1 cellular context compared by ENCODE assay signal in the genomic region with DNA sequence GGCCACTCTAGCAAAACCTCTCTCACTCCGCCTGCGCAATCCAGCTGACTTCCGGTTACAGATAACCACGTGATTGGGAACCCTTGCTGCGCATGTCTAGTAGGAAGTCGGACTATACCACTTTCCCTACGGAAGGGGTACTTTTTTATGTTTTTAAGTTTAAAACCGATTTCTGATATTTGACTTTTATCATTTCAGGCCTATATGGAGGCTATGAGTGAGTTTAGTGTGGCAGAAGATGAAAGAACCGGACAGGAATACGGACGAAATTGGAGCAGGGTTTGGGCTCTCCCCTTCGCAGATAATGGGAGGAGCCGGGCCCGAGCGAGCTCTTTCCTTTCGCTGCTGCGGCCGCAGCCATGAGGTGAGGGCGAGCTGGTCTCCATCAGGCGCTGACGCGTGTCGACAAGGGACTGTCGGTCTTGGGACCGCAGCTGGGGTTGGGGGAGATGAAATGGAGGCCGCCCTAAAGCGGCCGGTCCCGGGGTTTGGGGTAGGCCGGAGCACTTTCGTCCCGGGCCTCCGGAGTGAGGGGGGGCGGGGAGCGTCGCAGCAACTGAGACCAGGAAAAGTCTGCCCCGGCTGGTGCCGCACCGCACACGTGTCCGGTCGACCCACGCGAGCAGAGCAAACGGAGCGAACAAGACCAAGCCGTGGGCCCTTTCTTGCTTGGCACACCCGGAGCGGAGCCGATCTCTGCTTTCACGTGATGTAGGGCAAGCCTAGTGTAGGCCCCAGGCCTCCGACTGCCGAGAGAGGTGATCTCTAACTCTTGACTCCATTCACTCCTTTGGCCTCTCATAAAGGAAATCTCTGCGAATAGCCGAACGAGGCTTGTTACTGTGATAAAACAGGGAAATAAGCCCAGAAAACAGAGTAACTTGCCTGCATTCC.
TF ChIP-seq lines count a peak whose summit lies in the region.

A gene (plus strand): TSS at position 298 of the 894 bp plus-strand sequence. CDS start 62 bp downstream, at position 360.

TF ChIP-seq in K562, 482 proteins besides CTCF, POLR2A, EP300 and RAD21 (continued from another document and continues in another):
- TF ChIP-seq, protein P1, sequence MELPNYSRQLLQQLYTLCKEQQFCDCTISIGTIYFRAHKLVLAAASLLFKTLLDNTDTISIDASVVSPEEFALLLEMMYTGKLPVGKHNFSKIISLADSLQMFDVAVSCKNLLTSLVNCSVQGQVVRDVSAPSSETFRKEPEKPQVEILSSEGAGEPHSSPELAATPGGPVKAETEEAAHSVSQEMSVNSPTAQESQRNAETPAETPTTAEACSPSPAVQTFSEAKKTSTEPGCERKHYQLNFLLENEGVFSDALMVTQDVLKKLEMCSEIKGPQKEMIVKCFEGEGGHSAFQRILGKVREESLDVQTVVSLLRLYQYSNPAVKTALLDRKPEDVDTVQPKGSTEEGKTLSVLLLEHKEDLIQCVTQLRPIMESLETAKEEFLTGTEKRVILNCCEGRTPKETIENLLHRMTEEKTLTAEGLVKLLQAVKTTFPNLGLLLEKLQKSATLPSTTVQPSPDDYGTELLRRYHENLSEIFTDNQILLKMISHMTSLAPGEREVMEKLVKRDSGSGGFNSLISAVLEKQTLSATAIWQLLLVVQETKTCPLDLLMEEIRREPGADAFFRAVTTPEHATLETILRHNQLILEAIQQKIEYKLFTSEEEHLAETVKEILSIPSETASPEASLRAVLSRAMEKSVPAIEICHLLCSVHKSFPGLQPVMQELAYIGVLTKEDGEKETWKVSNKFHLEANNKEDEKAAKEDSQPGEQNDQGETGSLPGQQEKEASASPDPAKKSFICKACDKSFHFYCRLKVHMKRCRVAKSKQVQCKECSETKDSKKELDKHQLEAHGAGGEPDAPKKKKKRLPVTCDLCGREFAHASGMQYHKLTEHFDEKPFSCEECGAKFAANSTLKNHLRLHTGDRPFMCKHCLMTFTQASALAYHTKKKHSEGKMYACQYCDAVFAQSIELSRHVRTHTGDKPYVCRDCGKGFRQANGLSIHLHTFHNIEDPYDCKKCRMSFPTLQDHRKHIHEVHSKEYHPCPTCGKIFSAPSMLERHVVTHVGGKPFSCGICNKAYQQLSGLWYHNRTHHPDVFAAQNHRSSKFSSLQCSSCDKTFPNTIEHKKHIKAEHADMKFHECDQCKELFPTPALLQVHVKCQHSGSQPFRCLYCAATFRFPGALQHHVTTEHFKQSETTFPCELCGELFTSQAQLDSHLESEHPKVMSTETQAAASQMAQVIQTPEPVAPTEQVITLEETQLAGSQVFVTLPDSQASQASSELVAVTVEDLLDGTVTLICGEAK (IDR thresholded peaks at IDR 0.05) = peak; percentile 80
- TF ChIP-seq, protein P1 (CRISPR knock-in tag; IDR thresholded peaks at IDR 0.05) = no peak
- TF ChIP-seq ZNF695 (CRISPR knock-in tag; IDR thresholded peaks at IDR 0.05) = no peak
- TF ChIP-seq FUS (optimal IDR thresholded peaks at IDR 0.05; ENCODE audit: low read depth, low read length) = no peak
- TF ChIP-seq RBM39 (optimal IDR thresholded peaks at IDR 0.05; ENCODE audit: low read depth, low read length) = peak; percentile 65
- no peak for TF ChIP-seq RBM34 (IDR thresholded peaks at IDR 0.05; ENCODE audit: borderline replicate concordance, insufficient read depth, low read length)
- peak; percentile 97 for TF ChIP-seq RBFOX2 (IDR thresholded peaks at IDR 0.05; ENCODE audit: low read depth, low read length)
- TF ChIP-seq, protein P2, sequence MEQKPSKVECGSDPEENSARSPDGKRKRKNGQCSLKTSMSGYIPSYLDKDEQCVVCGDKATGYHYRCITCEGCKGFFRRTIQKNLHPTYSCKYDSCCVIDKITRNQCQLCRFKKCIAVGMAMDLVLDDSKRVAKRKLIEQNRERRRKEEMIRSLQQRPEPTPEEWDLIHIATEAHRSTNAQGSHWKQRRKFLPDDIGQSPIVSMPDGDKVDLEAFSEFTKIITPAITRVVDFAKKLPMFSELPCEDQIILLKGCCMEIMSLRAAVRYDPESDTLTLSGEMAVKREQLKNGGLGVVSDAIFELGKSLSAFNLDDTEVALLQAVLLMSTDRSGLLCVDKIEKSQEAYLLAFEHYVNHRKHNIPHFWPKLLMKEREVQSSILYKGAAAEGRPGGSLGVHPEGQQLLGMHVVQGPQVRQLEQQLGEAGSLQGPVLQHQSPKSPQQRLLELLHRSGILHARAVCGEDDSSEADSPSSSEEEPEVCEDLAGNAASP (IDR thresholded peaks at IDR 0.05) = no peak
- TF ChIP-seq XRCC5 (IDR thresholded peaks at IDR 0.05; ENCODE audit: low read depth, low read length) = no peak
- TF ChIP-seq HNRNPL (IDR thresholded peaks at IDR 0.05; ENCODE audit: low read depth, low read length) = 0 out of 2 replicates have a peak, but pooled peaks have one; percentile 36
- no peak for TF ChIP-seq MEF2D (tag; conservative IDR thresholded peaks at IDR 0.05; ENCODE audit: low read depth)
- TF ChIP-seq, protein P3, sequence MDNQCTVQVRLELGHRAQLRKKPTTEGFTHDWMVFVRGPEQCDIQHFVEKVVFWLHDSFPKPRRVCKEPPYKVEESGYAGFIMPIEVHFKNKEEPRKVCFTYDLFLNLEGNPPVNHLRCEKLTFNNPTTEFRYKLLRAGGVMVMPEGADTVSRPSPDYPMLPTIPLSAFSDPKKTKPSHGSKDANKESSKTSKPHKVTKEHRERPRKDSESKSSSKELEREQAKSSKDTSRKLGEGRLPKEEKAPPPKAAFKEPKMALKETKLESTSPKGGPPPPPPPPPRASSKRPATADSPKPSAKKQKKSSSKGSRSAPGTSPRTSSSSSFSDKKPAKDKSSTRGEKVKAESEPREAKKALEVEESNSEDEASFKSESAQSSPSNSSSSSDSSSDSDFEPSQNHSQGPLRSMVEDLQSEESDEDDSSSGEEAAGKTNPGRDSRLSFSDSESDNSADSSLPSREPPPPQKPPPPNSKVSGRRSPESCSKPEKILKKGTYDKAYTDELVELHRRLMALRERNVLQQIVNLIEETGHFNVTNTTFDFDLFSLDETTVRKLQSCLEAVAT (IDR thresholded peaks at IDR 0.05) = no peak
- TF ChIP-seq KHSRP (IDR thresholded peaks at IDR 0.05) = no peak
- no peak for TF ChIP-seq NFE2L1 (tag; IDR thresholded peaks at IDR 0.05; ENCODE audit: borderline replicate concordance, low read depth)
- peak; percentile 86 for TF ChIP-seq KDM5B (IDR thresholded peaks at IDR 0.05; ENCODE audit: insufficient replicate concordance, low read depth, low read length)
- TF ChIP-seq, protein P4, sequence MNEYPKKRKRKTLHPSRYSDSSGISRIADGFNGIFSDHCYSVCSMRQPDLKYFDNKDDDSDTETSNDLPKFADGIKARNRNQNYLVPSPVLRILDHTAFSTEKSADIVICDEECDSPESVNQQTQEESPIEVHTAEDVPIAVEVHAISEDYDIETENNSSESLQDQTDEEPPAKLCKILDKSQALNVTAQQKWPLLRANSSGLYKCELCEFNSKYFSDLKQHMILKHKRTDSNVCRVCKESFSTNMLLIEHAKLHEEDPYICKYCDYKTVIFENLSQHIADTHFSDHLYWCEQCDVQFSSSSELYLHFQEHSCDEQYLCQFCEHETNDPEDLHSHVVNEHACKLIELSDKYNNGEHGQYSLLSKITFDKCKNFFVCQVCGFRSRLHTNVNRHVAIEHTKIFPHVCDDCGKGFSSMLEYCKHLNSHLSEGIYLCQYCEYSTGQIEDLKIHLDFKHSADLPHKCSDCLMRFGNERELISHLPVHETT (CRISPR knock-in tag; conservative IDR thresholded peaks at IDR 0.05 in 1 of 2, IDR thresholded peaks at IDR 0.05 in 1 of 2) = 0 out of 4 replicates have a peak, but pooled peaks of 1 of the 2 experiments have one; percentile 2
- peak; percentile 83 for TF ChIP-seq SMAD1 (IDR thresholded peaks at IDR 0.05; ENCODE audit: low read depth, low read length, partially characterized antibody)
- TF ChIP-seq, protein P5, sequence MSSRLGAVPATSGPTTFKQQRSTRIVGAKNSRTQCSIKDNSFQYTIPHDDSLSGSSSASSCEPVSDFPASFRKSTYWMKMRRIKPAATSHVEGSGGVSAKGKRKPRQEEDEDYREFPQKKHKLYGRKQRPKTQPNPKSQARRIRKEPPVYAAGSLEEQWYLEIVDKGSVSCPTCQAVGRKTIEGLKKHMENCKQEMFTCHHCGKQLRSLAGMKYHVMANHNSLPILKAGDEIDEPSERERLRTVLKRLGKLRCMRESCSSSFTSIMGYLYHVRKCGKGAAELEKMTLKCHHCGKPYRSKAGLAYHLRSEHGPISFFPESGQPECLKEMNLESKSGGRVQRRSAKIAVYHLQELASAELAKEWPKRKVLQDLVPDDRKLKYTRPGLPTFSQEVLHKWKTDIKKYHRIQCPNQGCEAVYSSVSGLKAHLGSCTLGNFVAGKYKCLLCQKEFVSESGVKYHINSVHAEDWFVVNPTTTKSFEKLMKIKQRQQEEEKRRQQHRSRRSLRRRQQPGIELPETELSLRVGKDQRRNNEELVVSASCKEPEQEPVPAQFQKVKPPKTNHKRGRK (tag; IDR thresholded peaks at IDR 0.05) = no peak
- no peak for TF ChIP-seq ZNF274 (IDR thresholded peaks at IDR 0.05; ENCODE audit: borderline replicate concordance, low read depth, low read length)
- TF ChIP-seq TAF1 (IDR thresholded peaks at IDR 0.05; ENCODE audit: control insufficient read depth, extremely low read depth, insufficient read depth, low read length, severe bottlenecking) = peak; percentile 94
- no peak for TF ChIP-seq SRSF9 (IDR thresholded peaks at IDR 0.05; ENCODE audit: borderline replicate concordance, low read depth, low read length)
- TF ChIP-seq FOXK2 (conservative IDR thresholded peaks at IDR 0.05 in 1 of 2, IDR thresholded peaks at IDR 0.05 in 1 of 2; ENCODE audit: low read depth in 2 of 2) = peak; percentile 81 to 100
- peak; percentile 97 for TF ChIP-seq POLR2G (IDR thresholded peaks at IDR 0.05; ENCODE audit: low read depth, low read length)
- peak; percentile 82 for TF ChIP-seq MTA3 (IDR thresholded peaks at IDR 0.05; ENCODE audit: borderline replicate concordance)
- TF ChIP-seq POLR2H (tag; IDR thresholded peaks at IDR 0.05; ENCODE audit: low read depth) = peak; percentile 91
- TF ChIP-seq ZNF551 (CRISPR knock-in tag; IDR thresholded peaks at IDR 0.05) = no peak
- TF ChIP-seq HMG20B (CRISPR knock-in tag; IDR thresholded peaks at IDR 0.05) = no peak
- 0 out of 4 replicates have a peak, but pooled peaks of 1 of the 2 experiments have one; percentile 54 for TF ChIP-seq MAZ (CRISPR knock-in tag; conservative IDR thresholded peaks at IDR 0.05 in 1 of 2, IDR thresholded peaks at IDR 0.05 in 1 of 2)
- TF ChIP-seq CTBP1 (IDR thresholded peaks at IDR 0.05; ENCODE audit: borderline replicate concordance) = peak; percentile 42; the same call in 1 of the 2 replicates
- TF ChIP-seq L3MBTL2 (IDR thresholded peaks at IDR 0.05) = peak; percentile 61
- no peak for TF ChIP-seq ZNF134 (CRISPR knock-in tag; conservative IDR thresholded peaks at IDR 0.05)
- no peak for TF ChIP-seq HSF4 (CRISPR knock-in tag; IDR thresholded peaks at IDR 0.05; ENCODE audit: borderline replicate concordance)
- peak; percentile 31; the same call in 1 of the 2 replicates for TF ChIP-seq FOSL1 (tag; conservative IDR thresholded peaks at IDR 0.05)
- TF ChIP-seq FOXJ2 (tag; IDR thresholded peaks at IDR 0.05) = no peak
